1 cellular context compared by ENCODE assay signal in genomic region chr7:150402671-150403321, GRCh38.
TF ChIP-seq lines count a peak whose summit lies in the region.

No MANE protein-coding gene starts in this region.

TF ChIP-seq in HepG2, 621 proteins besides CTCF, POLR2A, EP300 and RAD21 (continued from another document and continues in another):
- TF ChIP-seq PRDM10 (CRISPR knock-in tag; IDR thresholded peaks at IDR 0.05; ENCODE audit: low read depth), result no peak
- no peak for TF ChIP-seq IKZF1 (IDR thresholded peaks at IDR 0.05)
- peak; percentile 37; the same call in 1 of the 2 replicates for TF ChIP-seq ZNF331 (CRISPR knock-in tag; IDR thresholded peaks at IDR 0.05)
- no peak for TF ChIP-seq ZBTB4 (CRISPR knock-in tag; IDR thresholded peaks at IDR 0.05; ENCODE audit: borderline replicate concordance)
- TF ChIP-seq POLR2AphosphoS5 (IDR thresholded peaks at IDR 0.05; ENCODE audit: low read depth, low read length), result peak; percentile 19; the same call in 1 of the 2 replicates
- no peak for TF ChIP-seq ZSCAN31 (CRISPR knock-in tag; IDR thresholded peaks at IDR 0.05; ENCODE audit: low read depth)
- no peak for TF ChIP-seq ZMAT3 (CRISPR knock-in tag; conservative IDR thresholded peaks at IDR 0.05)
- TF ChIP-seq NCOA2 (CRISPR knock-in tag; IDR thresholded peaks at IDR 0.05), result no peak
- TF ChIP-seq HMG20A (CRISPR knock-in tag; IDR thresholded peaks at IDR 0.05; ENCODE audit: borderline replicate concordance), result no peak
- no peak for TF ChIP-seq HHEX (CRISPR knock-in tag; IDR thresholded peaks at IDR 0.05)
- TF ChIP-seq SP2 (CRISPR knock-in tag; IDR thresholded peaks at IDR 0.05), result no peak
- no peak for TF ChIP-seq ZNF569 (CRISPR knock-in tag; IDR thresholded peaks at IDR 0.05; ENCODE audit: borderline replicate concordance)
- TF ChIP-seq ZNF556 (CRISPR knock-in tag; IDR thresholded peaks at IDR 0.05; ENCODE audit: borderline replicate concordance), result no peak
- TF ChIP-seq GZF1 (CRISPR knock-in tag; IDR thresholded peaks at IDR 0.05), result peak; percentile 83; the same call in 1 of the 2 replicates
- peak; percentile 46 for TF ChIP-seq PHF8 (CRISPR knock-in tag; IDR thresholded peaks at IDR 0.05)
- peak; percentile 40 for TF ChIP-seq SALL1 (CRISPR knock-in tag; IDR thresholded peaks at IDR 0.05)
- no peak for TF ChIP-seq ZSCAN21 (CRISPR knock-in tag; IDR thresholded peaks at IDR 0.05; ENCODE audit: borderline replicate concordance)
- 0 out of 2 replicates have a peak, but pooled peaks have one; percentile 24 for TF ChIP-seq SRY (CRISPR knock-in tag; IDR thresholded peaks at IDR 0.05)
- no peak for TF ChIP-seq XBP1 (CRISPR knock-in tag; IDR thresholded peaks at IDR 0.05)
- no peak for TF ChIP-seq HMGA1 (CRISPR knock-in tag; conservative IDR thresholded peaks at IDR 0.05)
- peak; percentile 47 for TF ChIP-seq ZNF883 (CRISPR knock-in tag; IDR thresholded peaks at IDR 0.05; ENCODE audit: not compliant biosample characterization)
- TF ChIP-seq ZNF124 (CRISPR knock-in tag; IDR thresholded peaks at IDR 0.05), result no peak
- TF ChIP-seq SP5 (CRISPR knock-in tag; IDR thresholded peaks at IDR 0.05; ENCODE audit: borderline replicate concordance, low read depth), result no peak
- no peak for TF ChIP-seq TOPORS (CRISPR knock-in tag; IDR thresholded peaks at IDR 0.05)
- no peak for TF ChIP-seq ZNF362 (CRISPR knock-in tag; IDR thresholded peaks at IDR 0.05; ENCODE audit: borderline replicate concordance)
- 0 out of 2 replicates have a peak, but pooled peaks have one; percentile 41 for TF ChIP-seq ZNF547 (CRISPR knock-in tag; IDR thresholded peaks at IDR 0.05)
- TF ChIP-seq THAP9 (CRISPR knock-in tag; IDR thresholded peaks at IDR 0.05; ENCODE audit: borderline replicate concordance), result no peak
- no peak for TF ChIP-seq JDP2 (CRISPR knock-in tag; IDR thresholded peaks at IDR 0.05; ENCODE audit: borderline replicate concordance)
- peak; percentile 70; the same call in 1 of the 2 replicates for TF ChIP-seq NCOR1 (IDR thresholded peaks at IDR 0.05; ENCODE audit: borderline replicate concordance, low read length)
- no peak for TF ChIP-seq THAP8 (CRISPR knock-in tag; IDR thresholded peaks at IDR 0.05; ENCODE audit: borderline replicate concordance)
- TF ChIP-seq ZNF577 (CRISPR knock-in tag; IDR thresholded peaks at IDR 0.05; ENCODE audit: borderline replicate concordance, low read depth), result no peak
- TF ChIP-seq ARID5B (CRISPR knock-in tag; IDR thresholded peaks at IDR 0.05), result peak; percentile 44
- TF ChIP-seq HMG20B (CRISPR knock-in tag; conservative IDR thresholded peaks at IDR 0.05), result no peak
- peak; percentile 59 for TF ChIP-seq YY1 (IDR thresholded peaks at IDR 0.05; ENCODE audit: insufficient read depth, insufficient replicate concordance, low read depth, low read length)
- TF ChIP-seq SAP130 (CRISPR knock-in tag; IDR thresholded peaks at IDR 0.05; ENCODE audit: low read depth), result peak; percentile 69
- TF ChIP-seq KLF16 (CRISPR knock-in tag; IDR thresholded peaks at IDR 0.05), result no peak
- no peak for TF ChIP-seq ZNF652 (CRISPR knock-in tag; IDR thresholded peaks at IDR 0.05; ENCODE audit: borderline replicate concordance, low read depth)
- TF ChIP-seq HNRNPK (IDR thresholded peaks at IDR 0.05; ENCODE audit: low read depth, low read length, poor library complexity, severe bottlenecking), result no peak
- TF ChIP-seq USF2 (IDR thresholded peaks at IDR 0.05; ENCODE audit: low read depth, low read length), result no peak
- TF ChIP-seq USF2 (CRISPR knock-in tag; IDR thresholded peaks at IDR 0.05; ENCODE audit: borderline replicate concordance), result no peak
- TF ChIP-seq ZNF274 (CRISPR knock-in tag; IDR thresholded peaks at IDR 0.05), result 0 out of 2 replicates have a peak, but pooled peaks have one; percentile 31
- no peak for TF ChIP-seq ONECUT2 (CRISPR knock-in tag; IDR thresholded peaks at IDR 0.05)
- no peak for TF ChIP-seq ZFP90 (CRISPR knock-in tag; IDR thresholded peaks at IDR 0.05; ENCODE audit: borderline replicate concordance)
- no peak for TF ChIP-seq SSRP1 (CRISPR knock-in tag; IDR thresholded peaks at IDR 0.05)
- TF ChIP-seq ATF2 (CRISPR knock-in tag; IDR thresholded peaks at IDR 0.05), result no peak
- no peak for TF ChIP-seq ZNF264 (CRISPR knock-in tag; IDR thresholded peaks at IDR 0.05)
